In genomic region chr14:103518416-103519042, GRCh38 we compare ENCODE assay signal across 9 cellular contexts. TPM values are rescaled to one million over a fixed set of nuclear protein-coding genes. Genes with fewer than 3 reads are reported as not detected.
DNase-seq lines count a peak whose midpoint lies in the region; ATAC-seq, FAIRE-seq and TF ChIP-seq lines count a peak whose summit lies in the region.
"Had no signal": no experiment of that assay in that cellular context is flagged by ENCODE, and none has a peak within 500 bp of the region (broad histone marks: within the 10 kb centered on the region; RNA-seq: fewer than 3 reads in every experiment).

No MANE protein-coding gene starts in this region.

- no peak overlapping the region for H2AFZ ChIP-seq in endothelial cell of umbilical vein (ENCODE audit: low read depth, low read length)

- CTCF ChIA-PET in endothelial cell of umbilical vein (lab: Charles Lee) = interaction anchor here (0.7 to 8.0 kb wide), 18 partner anchors 8 to 463 kb away, joined by 3 to 209 read pairs (median 6); partner anchors contain the start of genes BAG5, COA8 and TRMT61A

- H3K79me2 ChIP-seq in endothelial cell of umbilical vein (ENCODE audit: control insufficient read depth, insufficient read depth, low read length) = no peaks in the 10 kb centered on the region

- POLR2A ChIA-PET in endothelial cell of umbilical vein (lab: Charles Lee) = interaction anchor here (0.6 kb wide), 1 partner anchor 29 kb away, joined by 3 read pairs; no protein-coding TSS in a partner anchor

- H3K36me3 ChIP-seq in endothelial cell of umbilical vein (ENCODE audit: control insufficient read depth in 2 of 2, extremely low read depth in 1 of 2, insufficient read depth in 2 of 2, low read length in 2 of 2) (no peaks in the 10 kb centered on the region), mucosa of rectum (ENCODE audit: control insufficient read depth in 2 of 2, insufficient read depth in 2 of 2, low read length in 2 of 2) (peaks cover 14 to 16% of the 10 kb centered on the region in 2 donors), stomach smooth muscle (ENCODE audit: control insufficient read depth in 2 of 2, insufficient read depth in 2 of 2, low read length in 2 of 2) (peaks cover 6 to 11% of the 10 kb centered on the region in 2 donors)

- H3K27me3 ChIP-seq in endothelial cell of umbilical vein (ENCODE audit: control insufficient read depth in 2 of 2, insufficient read depth in 2 of 2, low read length in 2 of 2) (peaks cover 10 to 25% of the 10 kb centered on the region in 2 experiments), mucosa of rectum (ENCODE audit: control insufficient read depth in 2 of 2, insufficient read depth in 2 of 2, low read length in 2 of 2) (no peaks in the 10 kb centered on the region), stomach smooth muscle (ENCODE audit: control insufficient read depth in 1 of 2, insufficient read depth in 2 of 2, low read length in 2 of 2) (no peaks in the 10 kb centered on the region)

- H3K4me3 ChIP-seq in endothelial cell of umbilical vein (replicated peaks in 1 of 3; ENCODE audit: insufficient read depth in 1 of 3, low read depth in 1 of 3, low read length in 3 of 3) = no peak overlapping the region
- H3K4me3 ChIP-seq in mucosa of rectum (ENCODE audit: low read length in 2 of 2) = no peak overlapping the region
- peak overlapping the region in 1 of 2 donors; percentile 92 for H3K4me3 ChIP-seq in stomach smooth muscle (ENCODE audit: low read length in 2 of 2)

- no peak for ATAC-seq in HG03469 (IDR thresholded peaks at IDR 0.05; ENCODE audit: unreplicated experiment)

- H3K9ac ChIP-seq in endothelial cell of umbilical vein (replicated peaks; ENCODE audit: extremely low read depth, insufficient read depth, low read length) = no peak overlapping the region
- H3K9ac ChIP-seq in mucosa of rectum (ENCODE audit: low read depth in 1 of 2, low read length in 2 of 2) = peak overlapping the region in 1 of 2 donors; percentile 92
- H3K9ac ChIP-seq in stomach smooth muscle (ENCODE audit: low read length in 2 of 2) = peak overlapping the region in 1 of 2 donors; percentile 64

- no peak overlapping the region for H3K4me2 ChIP-seq in endothelial cell of umbilical vein (ENCODE audit: insufficient read depth, low read length)

- no TSS peak for BruUV-seq in endothelial cell of umbilical vein (replicated peaks; lab: Mats Ljungman, UMichigan)

- H3K27ac ChIP-seq in endothelial cell of umbilical vein (ENCODE audit: insufficient read depth, low read depth, low read length) (no peak overlapping the region), mucosa of rectum (ENCODE audit: low read depth in 2 of 2, low read length in 2 of 2) (peak overlapping the region; percentile 80 to 91), stomach smooth muscle (ENCODE audit: low read length) (peak overlapping the region; percentile 88)

- peak; percentile 93 to 95 for TF ChIP-seq CTCF in endothelial cell of umbilical vein (IDR thresholded peaks at IDR 0.05; ENCODE audit: extremely low read depth in 1 of 2, insufficient read depth in 1 of 2, low read depth in 1 of 2, low read length in 2 of 2)

- H3K4me1 ChIP-seq in endothelial cell of umbilical vein (ENCODE audit: control insufficient read depth, extremely low read depth, insufficient read depth, low read length) = peaks cover 14% of the 10 kb centered on the region
- peaks cover 34 to 41% of the 10 kb centered on the region in 2 donors for H3K4me1 ChIP-seq in mucosa of rectum (ENCODE audit: control insufficient read depth in 2 of 2, insufficient read depth in 2 of 2, low read length in 2 of 2)
- H3K4me1 ChIP-seq in stomach smooth muscle (ENCODE audit: control insufficient read depth, insufficient read depth, low read length) = peaks cover 46% of the 10 kb centered on the region

- intact Hi-C loops in endothelial cell of umbilical vein (cut with micrococcal nuclease) = loop anchor here (1.0 kb wide), 1 partner anchor 28 kb away; no protein-coding TSS in a partner anchor

- peak; percentile 48 for FAIRE-seq in endothelial cell of umbilical vein (lab: Jason Lieb, UNC)
- FAIRE-seq: A204.1 had no signal

- no peaks in the 10 kb centered on the region for H4K20me1 ChIP-seq in endothelial cell of umbilical vein (replicated peaks; ENCODE audit: control insufficient read depth, extremely low read depth, insufficient read depth, low read length)

- H3K9me1 ChIP-seq in endothelial cell of umbilical vein (replicated peaks; ENCODE audit: control insufficient read depth, extremely low read depth, insufficient read depth, low read length) = no peaks in the 10 kb centered on the region

- dilution Hi-C loops in endothelial cell of umbilical vein (cut with MboI; ENCODE audit: extremely low pct_ligation_motif_present, low sequenced_read_pairs) = no loop called here

- TF ChIP-seq POLR2A in endothelial cell of umbilical vein (IDR thresholded peaks at IDR 0.05; ENCODE audit: low read depth, low read length) = no peak

- DNase-seq in DMS 273 (lab: John Stamatoyannopoulos, UW; ENCODE audit: unreplicated experiment) (peak; percentile 91), DMS 273 treated with DMSO at 0.1 percent for 48 hours (lab: John Stamatoyannopoulos, UW) (no peak), NCI-H1105 (lab: John Stamatoyannopoulos, UW) (peak; percentile 30), endothelial cell of umbilical vein (ENCODE audit: low read depth, low spot score) (peak; percentile 32)
- peak; percentile 71 to 72 for DNase-seq in activated CD4-positive, alpha-beta T cell treated with anti-CD3 and anti-CD28 coated beads, Interleukin-2, amount 50 U/mL, for 48 hours

- no peaks in the 10 kb centered on the region for H3K9me3 ChIP-seq in endothelial cell of umbilical vein (replicated peaks; ENCODE audit: control insufficient read depth, insufficient read depth, low read length)
- H3K9me3 ChIP-seq in mucosa of rectum (ENCODE audit: control insufficient read depth in 2 of 2, low read length in 2 of 2) = no peaks in the 10 kb centered on the region
- no peaks in the 10 kb centered on the region for H3K9me3 ChIP-seq in stomach smooth muscle (ENCODE audit: control insufficient read depth in 2 of 2, low read length in 2 of 2)

TF ChIP-seq in endothelial cell of umbilical vein, 7 proteins besides CTCF, POLR2A, EP300 and RAD21:
- TF ChIP-seq POLR2AphosphoS5 (IDR thresholded peaks at IDR 0.05; ENCODE audit: insufficient read depth, low read depth, low read length) = no peak
- no peak for TF ChIP-seq MYC (IDR thresholded peaks at IDR 0.05; ENCODE audit: low read depth, low read length)
- TF ChIP-seq FOS (IDR thresholded peaks at IDR 0.05; ENCODE audit: borderline replicate concordance, insufficient read depth, low read length) = no peak
- no peak for TF ChIP-seq GATA2 (IDR thresholded peaks at IDR 0.05; ENCODE audit: insufficient read depth, insufficient read length, low read depth, low read length)
- TF ChIP-seq MAX (IDR thresholded peaks at IDR 0.05; ENCODE audit: insufficient read depth, insufficient read length) = no peak
- no peak for TF ChIP-seq JUN (IDR thresholded peaks at IDR 0.05; ENCODE audit: borderline replicate concordance, insufficient read depth, insufficient read length, low read depth)
- TF ChIP-seq EZH2 (IDR thresholded peaks at IDR 0.05; ENCODE audit: borderline replicate concordance, low read depth, low read length, severe bottlenecking) = no peak
TF ChIP-seq in endothelial cell of umbilical vein: peak in this region for 0.

RNA-seq across cellular contexts. Expression of gene CKB, which starts 4.1 kb away (rescaled TPM):
- 2.4 and 4.0 TPM in 2 replicates for total RNA-seq in endothelial cell of umbilical vein
- 6.9 and 10.0 TPM in 2 replicates for polyA plus RNA-seq in endothelial cell of umbilical vein
- polyA plus RNA-seq in endothelial cell of umbilical vein (2011; cell fraction: cytosol; rRNA removed) = 2.9 and 5.9 TPM in 2 replicates
- polyA plus RNA-seq in endothelial cell of umbilical vein (2011; cell fraction: nucleus; rRNA removed) = 4.0 and 4.7 TPM in 2 replicates
- 0.64 and 2.2 TPM in 2 replicates for polyA plus RNA-seq in endothelial cell of umbilical vein (2012)
- polyA minus RNA-seq in endothelial cell of umbilical vein = 3.2 and 8.8 TPM in 2 replicates
- 326 TPM for polyA minus RNA-seq in endothelial cell of umbilical vein (2011; cell fraction: cytosol; rRNA and poly(A)+ RNA removed)
- polyA minus RNA-seq in endothelial cell of umbilical vein (2011; cell fraction: nucleus; rRNA and poly(A)+ RNA removed) = 1.7 TPM in 1 of 2 replicates, not detected in the other

RNA-seq across cellular contexts. Expression of gene TRMT61A, which starts 10.5 kb away (rescaled TPM):
- 6.8 and 7.5 TPM in 2 replicates for total RNA-seq in endothelial cell of umbilical vein
- polyA plus RNA-seq in endothelial cell of umbilical vein = 10.6 and 12.8 TPM in 2 replicates
- polyA plus RNA-seq in endothelial cell of umbilical vein (2011; cell fraction: cytosol; rRNA removed) = 7.0 and 8.8 TPM in 2 replicates
- 7.8 and 8.0 TPM in 2 replicates for polyA plus RNA-seq in endothelial cell of umbilical vein (2011; cell fraction: nucleus; rRNA removed)
- polyA plus RNA-seq in endothelial cell of umbilical vein (2012) = 4.5 and 5.2 TPM in 2 replicates
- polyA minus RNA-seq in endothelial cell of umbilical vein = 3.7 and 4.7 TPM in 2 replicates
- polyA minus RNA-seq in endothelial cell of umbilical vein (2011; cell fraction: cytosol; rRNA and poly(A)+ RNA removed) = 9.5 TPM
- 4.4 and 8.8 TPM in 2 replicates for polyA minus RNA-seq in endothelial cell of umbilical vein (2011; cell fraction: nucleus; rRNA and poly(A)+ RNA removed)

RNA-seq across cellular contexts. Expression of gene BAG5, which starts 43.9 kb away (rescaled TPM):
- 28.4 and 32.5 TPM in 2 replicates for total RNA-seq in endothelial cell of umbilical vein
- polyA plus RNA-seq in endothelial cell of umbilical vein = 5.0 and 6.3 TPM in 2 replicates
- 7.7 and 8.4 TPM in 2 replicates for polyA plus RNA-seq in endothelial cell of umbilical vein (2011; cell fraction: cytosol; rRNA removed)
- polyA plus RNA-seq in endothelial cell of umbilical vein (2011; cell fraction: nucleus; rRNA removed) = 5.6 and 7.3 TPM in 2 replicates
- 16.4 and 20.2 TPM in 2 replicates for polyA plus RNA-seq in endothelial cell of umbilical vein (2012)
- 11.0 and 11.5 TPM in 2 replicates for polyA minus RNA-seq in endothelial cell of umbilical vein
- polyA minus RNA-seq in endothelial cell of umbilical vein (2011; cell fraction: cytosol; rRNA and poly(A)+ RNA removed) = 15.8 TPM
- 7.9 and 9.9 TPM in 2 replicates for polyA minus RNA-seq in endothelial cell of umbilical vein (2011; cell fraction: nucleus; rRNA and poly(A)+ RNA removed)

RNA-seq across cellular contexts. Expression of gene COA8, which starts 44.2 kb away (rescaled TPM):
- total RNA-seq in endothelial cell of umbilical vein = 46.4 and 52.6 TPM in 2 replicates
- 9.6 and 19.1 TPM in 2 replicates for polyA plus RNA-seq in endothelial cell of umbilical vein
- 23.1 and 23.2 TPM in 2 replicates for polyA plus RNA-seq in endothelial cell of umbilical vein (2011; cell fraction: cytosol; rRNA removed)
- 9.7 and 10.5 TPM in 2 replicates for polyA plus RNA-seq in endothelial cell of umbilical vein (2011; cell fraction: nucleus; rRNA removed)
- polyA plus RNA-seq in endothelial cell of umbilical vein (2012) = 40.7 and 47.2 TPM in 2 replicates
- 6.7 and 10.8 TPM in 2 replicates for polyA minus RNA-seq in endothelial cell of umbilical vein
- 11.9 TPM for polyA minus RNA-seq in endothelial cell of umbilical vein (2011; cell fraction: cytosol; rRNA and poly(A)+ RNA removed)
- polyA minus RNA-seq in endothelial cell of umbilical vein (2011; cell fraction: nucleus; rRNA and poly(A)+ RNA removed) = 26.0 and 27.2 TPM in 2 replicates
